Comparison of ENCODE assay signal across 13 cellular contexts in genomic region chr20:52219441-52219840, GRCh38. TPM values are rescaled to one million over a fixed set of nuclear protein-coding genes. Genes with fewer than 3 reads are reported as not detected.
DNase-seq lines count a peak whose midpoint lies in the region; ATAC-seq and TF ChIP-seq lines count a peak whose summit lies in the region.
"Had no signal": no experiment of that assay in that cellular context is flagged by ENCODE, and none has a peak within 500 bp of the region (broad histone marks: within the 10 kb centered on the region; RNA-seq: fewer than 3 reads in every experiment).

No MANE protein-coding gene starts in this region.

- TF ChIP-seq CTCF in foreskin keratinocyte (conservative IDR thresholded peaks at IDR 0.05), result peak; percentile 38

- H3K4me1 ChIP-seq in NT2/D1 (ENCODE audit: insufficient read depth, insufficient read length), result no peaks in the 10 kb centered on the region
- no peaks in the 10 kb centered on the region for H3K4me1 ChIP-seq in foreskin keratinocyte

- H3K4me3 ChIP-seq in H7 (ENCODE audit: insufficient read depth, low read depth, low read length) (no peak overlapping the region), NT2/D1 (ENCODE audit: insufficient read length, low read depth) (no peak overlapping the region)
- H3K4me3 ChIP-seq: hepatocyte had no signal

- peaks cover 25% of the 10 kb centered on the region; the same call in 1 of the 2 replicates for H3K9me3 ChIP-seq in NT2/D1 (ENCODE audit: insufficient read depth, low read length)

- H3K36me3 ChIP-seq in H7 (replicated peaks; ENCODE audit: control insufficient read depth, insufficient read depth, low read length) (no peaks in the 10 kb centered on the region), NT2/D1 (ENCODE audit: insufficient read depth, insufficient read length, low read length) (no peaks in the 10 kb centered on the region)

- ATAC-seq in foreskin keratinocyte, result no peak
- no peak for ATAC-seq in esophagus mucosa
- ATAC-seq: effector memory CD8-positive, alpha-beta T cell had no signal

- no peak overlapping the region for H3K9ac ChIP-seq in NT2/D1 (ENCODE audit: insufficient read length, low read depth)

- no peak overlapping the region for H3K27ac ChIP-seq in foreskin keratinocyte
- no peak overlapping the region for H3K27ac ChIP-seq in caudate nucleus (ENCODE audit: low read depth, low read length)
- H3K27ac ChIP-seq: hepatocyte had no signal

- H3K27me3 ChIP-seq in H7 (ENCODE audit: control insufficient read depth, insufficient read depth, low read length), result no peaks in the 10 kb centered on the region
- H3K27me3 ChIP-seq in NT2/D1 (ENCODE audit: insufficient read depth, insufficient read length), result no peaks in the 10 kb centered on the region
- H3K27me3 ChIP-seq in foreskin keratinocyte, result no peaks in the 10 kb centered on the region
- H3K27me3 ChIP-seq: hepatocyte had no signal

- no peak for TF ChIP-seq POLR2A in erythroblast (IDR thresholded peaks at IDR 0.05; ENCODE audit: low read length)

- peak; percentile 7 for DNase-seq in EH (ENCODE audit: low read depth)
- DNase-seq in H7, result peak; percentile 32
- DNase-seq in NT2/D1 (ENCODE audit: low read depth, low spot score), result peak; percentile 8
- DNase-seq in foreskin keratinocyte, result no peak
- no peak for DNase-seq in erythroblast (lab: John Stamatoyannopoulos, UW)
- DNase-seq in NCI-H524 treated with DMSO at 0.1 percent for 48 hours (lab: John Stamatoyannopoulos, UW), result no peak
- DNase-seq in caudate nucleus (lab: John Stamatoyannopoulos, UW), result no peak
- DNase-seq: activated CD8-positive, alpha-beta memory T cell treated with anti-CD3 and anti-CD28 coated beads, Interleukin-2, amount 50 U/mL, for 4 hours; amygdala; effector memory CD8-positive, alpha-beta T cell; stimulated activated CD4-positive, alpha-beta T cell treated with anti-CD3 and anti-CD28 coated beads, Interleukin-12 subunit alpha, Interleukin-12 subunit beta, amount 100 ng/mL, for 4 hours had no signal

RNA-seq across cellular contexts. Expression of gene ZFP64, which starts 27.9 kb away (rescaled TPM):
- 27.0 and 39.5 TPM in 2 replicates for total RNA-seq in H7 (2014; rRNA removed; shearing (Covaris generic))
- 39.6 and 44.8 TPM in 2 replicates for total RNA-seq in foreskin keratinocyte
- polyA plus RNA-seq in foreskin keratinocyte, result 26.0 and 29.7 TPM in 2 replicates
- total RNA-seq in esophagus mucosa, result 12.9 TPM

Comparison
In these comparisons a context has a peak if more than half of its experiments do, and no peak if none do; other contexts are left out.
1. DNase-seq: peak in EH (single experiment), H7 (single experiment) and NT2/D1 (single experiment); none in foreskin keratinocyte (0 of 2), erythroblast (0 of 2), NCI-H524 treated with DMSO at 0.1 percent for 48 hours (single experiment) and caudate nucleus (0 of 61).